ENCODE assay signal across 8 cellular contexts in the genomic region with DNA sequence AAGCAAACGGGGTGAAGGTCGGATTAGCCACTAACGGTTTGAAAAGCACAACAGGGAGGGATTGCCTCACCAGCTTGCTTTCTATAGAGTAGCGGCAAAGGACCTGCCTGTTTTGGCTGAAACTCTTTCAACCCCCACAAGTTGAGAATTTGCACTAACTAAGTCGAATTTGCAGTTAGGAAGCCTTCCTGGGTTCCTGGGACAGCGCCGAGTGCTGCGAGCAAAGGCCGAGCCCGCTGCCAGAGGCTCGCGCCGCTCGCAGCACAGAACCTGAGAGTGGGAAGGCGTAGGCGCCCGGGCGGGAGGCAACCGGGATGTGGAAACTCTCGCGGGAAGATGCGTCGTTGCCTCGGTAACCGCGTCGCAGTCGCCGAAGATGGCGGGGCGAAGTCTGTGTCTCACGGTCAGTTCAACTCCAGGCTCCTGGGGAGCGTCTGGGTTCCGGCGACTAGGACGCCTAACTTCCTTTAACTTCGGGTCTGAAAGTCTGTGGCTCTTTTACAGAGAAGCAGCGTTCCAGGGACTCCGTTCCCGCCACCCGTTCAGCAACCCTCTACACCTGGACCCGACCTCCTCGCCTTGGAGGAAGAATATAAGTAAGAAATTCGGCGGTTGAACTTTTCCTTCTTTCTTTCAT. TPM values are rescaled to one million over a fixed set of nuclear protein-coding genes. Genes with fewer than 3 reads are reported as not detected.
DNase-seq lines count a peak whose midpoint lies in the region; ATAC-seq and TF ChIP-seq lines count a peak whose summit lies in the region.

TSS of gene TEX9 (plus strand) at position 352 of the 637 bp plus-strand sequence. CDS start at position 377, 25 bp downstream.

- CTCF ChIA-PET in CD4-positive, alpha-beta memory T cell (lab: Charles Lee; ENCODE audit: partially characterized antibody) = interaction anchor here (0.7 kb wide), 1 partner anchor 10 kb away, joined by 4 read pairs; no protein-coding TSS in a partner anchor

- intact Hi-C loops in CD4-positive, alpha-beta memory T cell (cut with micrococcal nuclease) = no loop called here

- POLR2A ChIA-PET in CD4-positive, alpha-beta memory T cell (lab: Charles Lee; ENCODE audit: partially characterized antibody) = no interaction called here

- H3K9me3 Mint-ChIP-seq in CD4-positive, alpha-beta memory T cell = peaks cover 0 to 9% (median 3%) of the 10 kb centered on the region in 8 donors
- H3K9me3 Mint-ChIP-seq in endothelial cell (ENCODE audit: unreplicated experiment) = peaks cover 4% of the 10 kb centered on the region

- peak; percentile 37 to 60 (median 52) for DNase-seq in CD4-positive, alpha-beta memory T cell
- DNase-seq in NCI-H82 treated with DMSO at 0.1 percent for 48 hours (lab: John Stamatoyannopoulos, UW; ENCODE audit: unreplicated experiment) = peak; percentile 47
- peak; percentile 27 to 41 for DNase-seq in activated CD8-positive, alpha-beta memory T cell treated with anti-CD3 and anti-CD28 coated beads for 4 hours (ENCODE audit: low read depth in 2 of 2)
- peak; percentile 84 for DNase-seq in endothelial cell (ENCODE audit: low spot score)
- peak; percentile 77 for DNase-seq in midbrain (lab: John Stamatoyannopoulos, UW)
- peak; percentile 64 to 70 for DNase-seq in stimulated activated CD8-positive, alpha-beta memory T cell treated with anti-CD3 and anti-CD28 coated beads, Interleukin-15, amount 100 ng/mL, for 48 hours (ENCODE audit: low read depth in 2 of 2)

- peak within 1 kb of the TSS in 3 of 7 donors; percentile 26 to 65 (median 47) for H3K27ac Mint-ChIP-seq in CD4-positive, alpha-beta memory T cell
- peak within 1 kb of the TSS; percentile 81 for H3K27ac Mint-ChIP-seq in endothelial cell (ENCODE audit: unreplicated experiment)

- peaks cover 4% of the 10 kb centered on the region for H3K27me3 ChIP-seq in CD4-positive, alpha-beta memory T cell (ENCODE audit: insufficient read depth, low read length)

- no peak for TF ChIP-seq CTCF in endothelial cell (IDR thresholded peaks at IDR 0.05; ENCODE audit: unreplicated experiment)

- H3K4me3 ChIP-seq in CD4-positive, alpha-beta memory T cell (ENCODE audit: low read length in 2 of 2) = peak within 1 kb of the TSS; percentile 30 to 64

- peaks cover 14% of the 10 kb centered on the region for H3K4me1 ChIP-seq in CD4-positive, alpha-beta memory T cell (ENCODE audit: insufficient read depth, low read length)

- H3K4me3 Mint-ChIP-seq in CD4-positive, alpha-beta memory T cell = peak within 1 kb of the TSS; percentile 77 to 92 (median 88)
- peak within 1 kb of the TSS; percentile 95 for H3K4me3 Mint-ChIP-seq in endothelial cell (ENCODE audit: unreplicated experiment)

- ATAC-seq in GM19438 (IDR thresholded peaks at IDR 0.05; ENCODE audit: low read depth, unreplicated experiment) (peak; percentile 87), HG03565 (IDR thresholded peaks at IDR 0.05; ENCODE audit: unreplicated experiment) (peak; percentile 76)

- peaks cover 0 to 2% of the 10 kb centered on the region in 2 donors for H3K36me3 Mint-ChIP-seq in CD4-positive, alpha-beta memory T cell
- H3K36me3 Mint-ChIP-seq in endothelial cell (ENCODE audit: low read depth, unreplicated experiment) = no peaks in the 10 kb centered on the region

- H3K36me3 ChIP-seq in CD4-positive, alpha-beta memory T cell (ENCODE audit: insufficient read depth, low read length) = no peaks in the 10 kb centered on the region

- H3K27ac ChIP-seq in CD4-positive, alpha-beta memory T cell (ENCODE audit: low read depth, low read length) = no peak within 1 kb of the TSS

- no peaks in the 10 kb centered on the region for H3K9me3 ChIP-seq in CD4-positive, alpha-beta memory T cell (ENCODE audit: control insufficient read depth in 1 of 2, low read length in 2 of 2)

- H3K27me3 Mint-ChIP-seq in CD4-positive, alpha-beta memory T cell = peaks cover 18 to 25% of the 10 kb centered on the region in 2 donors
- H3K27me3 Mint-ChIP-seq in endothelial cell (ENCODE audit: unreplicated experiment) = peaks cover 2% of the 10 kb centered on the region

- peaks cover 12 to 17% (median 14%) of the 10 kb centered on the region in 4 donors for H3K4me1 Mint-ChIP-seq in CD4-positive, alpha-beta memory T cell
- peaks cover 6% of the 10 kb centered on the region for H3K4me1 Mint-ChIP-seq in endothelial cell (ENCODE audit: unreplicated experiment)

RNA-seq across cellular contexts. Expression of gene TEX9, which starts in this region (rescaled TPM):
- total RNA-seq in CD4-positive, alpha-beta memory T cell = 1 to 10 TPM; 2.2 to 2.3 TPM
- polyA plus RNA-seq in CD4-positive, alpha-beta memory T cell = under 1 TPM in 1 of 2 donors, not detected in 1; 0.37 TPM
- total RNA-seq in endothelial cell (ENCODE audit: unreplicated experiment) = 12.8 TPM

Comparison
In these comparisons a context has a peak if more than half of its experiments do, and no peak if none do; other contexts are left out.
1. DNase-seq: peak in every context shown above with its lines; median percentile 84 in endothelial cell; 77 in midbrain; 67 in stimulated activated CD8-positive, alpha-beta memory T cell treated with anti-CD3 and anti-CD28 coated beads, Interleukin-15, amount 100 ng/mL, for 48 hours; 52 in CD4-positive, alpha-beta memory T cell; 47 in NCI-H82 treated with DMSO at 0.1 percent for 48 hours; 34 in activated CD8-positive, alpha-beta memory T cell treated with anti-CD3 and anti-CD28 coated beads for 4 hours.